Comparison of ENCODE assay signal across 16 cellular contexts in genomic region chr6:25301358-25301757, GRCh38. TPM values are rescaled to one million over a fixed set of nuclear protein-coding genes. Genes with fewer than 3 reads are reported as not detected.
DNase-seq lines count a peak whose midpoint lies in the region; ATAC-seq, FAIRE-seq and TF ChIP-seq lines count a peak whose summit lies in the region.
"Had no signal": no experiment of that assay in that cellular context is flagged by ENCODE, and none has a peak within 500 bp of the region (broad histone marks: within the 10 kb centered on the region; RNA-seq: fewer than 3 reads in every experiment).

No MANE protein-coding gene starts in this region.

- H3K4me2 ChIP-seq in OCI-LY1 (ENCODE audit: low read length), result peak overlapping the region; percentile 5; the same call in 1 of the 2 replicates

- H3K36me3 ChIP-seq in OCI-LY1 (ENCODE audit: insufficient read depth, low read length) (no peaks in the 10 kb centered on the region), lower lobe of right lung (no peaks in the 10 kb centered on the region)
- H3K36me3 ChIP-seq: pancreas had no signal

- H3F3A ChIP-seq in OCI-LY1 (ENCODE audit: insufficient read depth, low read length), result no peaks in the 10 kb centered on the region; the same call in 1 of the 2 replicates

- no peak overlapping the region for H3K27ac Mint-ChIP-seq in activated T-helper 1 cell treated with anti-CD3 and anti-CD28 coated beads, Interleukin-12 subunit alpha, Interleukin-12 subunit beta, Interleukin-2, Interleukin-4 antibody, amounts not matched to agents 30 ng/mL and 10 ng/mL and 1 ng/mL, durations not matched to agents 14 hours and 24 hours and 36 hours
- H3K27ac Mint-ChIP-seq: activated CD8-positive, alpha-beta T cell treated with anti-CD3 and anti-CD28 coated beads for 36 hours; activated naive CD4-positive, alpha-beta T cell treated with anti-CD3 and anti-CD28 coated beads, Interleukin-2, amount 50 U/mL, for 24 hours; stimulated activated effector memory CD8-positive, alpha-beta T cell treated with anti-CD3 and anti-CD28 coated beads, Interleukin-12 subunit alpha, Interleukin-12 subunit beta, amount 100 ng/mL, for 72 hours had no signal

- H3K4me3 ChIP-seq in OCI-LY1 (ENCODE audit: low read depth, low read length, poor library complexity, severe bottlenecking) (no peak overlapping the region), lower lobe of right lung (no peak overlapping the region)
- H3K4me3 ChIP-seq: pancreas had no signal

- H3K27ac ChIP-seq in OCI-LY1 (ENCODE audit: low read depth, low read length, poor library complexity, severe bottlenecking) (no peak overlapping the region), lower lobe of right lung (peak overlapping the region; percentile 41)
- H3K27ac ChIP-seq: pancreas had no signal

- peak; percentile 49 for ATAC-seq in HG03097 (IDR thresholded peaks at IDR 0.05; ENCODE audit: low FRiP score, unreplicated experiment)
- peak in 1 of 2 donors; percentile 48 for ATAC-seq in lower lobe of right lung
- no peak for ATAC-seq in GM21529 (IDR thresholded peaks at IDR 0.05; ENCODE audit: unreplicated experiment)
- ATAC-seq: activated CD8-positive, alpha-beta T cell treated with anti-CD3 and anti-CD28 coated beads for 36 hours; esophagus mucosa; stimulated activated effector memory CD8-positive, alpha-beta T cell treated with anti-CD3 and anti-CD28 coated beads, Interleukin-12 subunit alpha, Interleukin-12 subunit beta, amount 100 ng/mL, for 72 hours had no signal

- no peak for TF ChIP-seq POLR2A in GM12891 (IDR thresholded peaks at IDR 0.05; ENCODE audit: low read depth, low read length)
- no peak for TF ChIP-seq POLR2A in H54 (IDR thresholded peaks at IDR 0.05; ENCODE audit: low read depth, low read length)

- H3K9ac ChIP-seq in OCI-LY1 (ENCODE audit: low read length), result no peak overlapping the region

- H4K20me1 ChIP-seq in OCI-LY1 (ENCODE audit: insufficient read depth, low read length), result peaks cover 7% of the 10 kb centered on the region; the same call in 1 of the 2 replicates

- H2AFZ ChIP-seq in OCI-LY1 (ENCODE audit: low read length), result no peak overlapping the region

- no peaks in the 10 kb centered on the region for H3K9me3 Mint-ChIP-seq in activated T-helper 1 cell treated with anti-CD3 and anti-CD28 coated beads, Interleukin-12 subunit alpha, Interleukin-12 subunit beta, Interleukin-2, Interleukin-4 antibody, amounts not matched to agents 30 ng/mL and 10 ng/mL and 1 ng/mL, durations not matched to agents 14 hours and 24 hours and 36 hours
- H3K9me3 Mint-ChIP-seq: activated CD8-positive, alpha-beta T cell treated with anti-CD3 and anti-CD28 coated beads for 36 hours; activated naive CD4-positive, alpha-beta T cell treated with anti-CD3 and anti-CD28 coated beads, Interleukin-2, amount 50 U/mL, for 24 hours; stimulated activated effector memory CD8-positive, alpha-beta T cell treated with anti-CD3 and anti-CD28 coated beads, Interleukin-12 subunit alpha, Interleukin-12 subunit beta, amount 100 ng/mL, for 72 hours had no signal

- no peaks in the 10 kb centered on the region for H3K9me2 ChIP-seq in OCI-LY1 (ENCODE audit: low read depth, low read length)

- intact Hi-C loops in lower lobe of right lung (cut with DNase I), result no loop called here
- intact Hi-C loops in activated T-helper 1 cell treated with anti-CD3 and anti-CD28 coated beads, Interleukin-12 subunit alpha, Interleukin-12 subunit beta, Interleukin-2, Interleukin-4 antibody, amounts not matched to agents 30 ng/mL and 10 ng/mL and 1 ng/mL, durations not matched to agents 14 hours and 24 hours and 36 hours (cut with micrococcal nuclease), result no loop called here

- FAIRE-seq in GM12891 (lab: Jason Lieb, UNC), result no peak
- FAIRE-seq in H54 (lab: Jason Lieb, UNC), result no peak
- FAIRE-seq: pancreas had no signal

- H3K4me3 Mint-ChIP-seq in activated T-helper 1 cell treated with anti-CD3 and anti-CD28 coated beads, Interleukin-12 subunit alpha, Interleukin-12 subunit beta, Interleukin-2, Interleukin-4 antibody, amounts not matched to agents 30 ng/mL and 10 ng/mL and 1 ng/mL, durations not matched to agents 14 hours and 24 hours and 36 hours, result no peak overlapping the region
- H3K4me3 Mint-ChIP-seq: activated CD8-positive, alpha-beta T cell treated with anti-CD3 and anti-CD28 coated beads for 36 hours; activated naive CD4-positive, alpha-beta T cell treated with anti-CD3 and anti-CD28 coated beads, Interleukin-2, amount 50 U/mL, for 24 hours; stimulated activated effector memory CD8-positive, alpha-beta T cell treated with anti-CD3 and anti-CD28 coated beads, Interleukin-12 subunit alpha, Interleukin-12 subunit beta, amount 100 ng/mL, for 72 hours had no signal

- H3K9me3 ChIP-seq in OCI-LY1 (ENCODE audit: low read length) (no peaks in the 10 kb centered on the region), lower lobe of right lung (no peaks in the 10 kb centered on the region)
- H3K9me3 ChIP-seq: pancreas had no signal

- TF ChIP-seq CTCF in OCI-LY1 (IDR thresholded peaks at IDR 0.05; ENCODE audit: low read length), result no peak
- no peak for TF ChIP-seq CTCF in lower lobe of right lung (IDR thresholded peaks at IDR 0.05)

- H3K4me1 ChIP-seq in OCI-LY1 (ENCODE audit: insufficient read depth, low read length, severe bottlenecking) (peaks cover 52% of the 10 kb centered on the region), lower lobe of right lung (peaks cover 70% of the 10 kb centered on the region)

- H3K27me3 ChIP-seq in OCI-LY1 (ENCODE audit: insufficient read depth, low read length) (no peaks in the 10 kb centered on the region), lower lobe of right lung (ENCODE audit: low read depth) (no peaks in the 10 kb centered on the region)
- H3K27me3 ChIP-seq: pancreas had no signal

- peaks cover 3% of the 10 kb centered on the region for H3K27me3 Mint-ChIP-seq in activated T-helper 1 cell treated with anti-CD3 and anti-CD28 coated beads, Interleukin-12 subunit alpha, Interleukin-12 subunit beta, Interleukin-2, Interleukin-4 antibody, amounts not matched to agents 30 ng/mL and 10 ng/mL and 1 ng/mL, durations not matched to agents 14 hours and 24 hours and 36 hours (ENCODE audit: insufficient read depth)
- H3K27me3 Mint-ChIP-seq: activated CD8-positive, alpha-beta T cell treated with anti-CD3 and anti-CD28 coated beads for 36 hours; activated naive CD4-positive, alpha-beta T cell treated with anti-CD3 and anti-CD28 coated beads, Interleukin-2, amount 50 U/mL, for 24 hours had no signal

- H3K36me3 Mint-ChIP-seq in activated T-helper 1 cell treated with anti-CD3 and anti-CD28 coated beads, Interleukin-12 subunit alpha, Interleukin-12 subunit beta, Interleukin-2, Interleukin-4 antibody, amounts not matched to agents 30 ng/mL and 10 ng/mL and 1 ng/mL, durations not matched to agents 14 hours and 24 hours and 36 hours (ENCODE audit: low read depth), result no peaks in the 10 kb centered on the region
- H3K36me3 Mint-ChIP-seq: activated naive CD4-positive, alpha-beta T cell treated with anti-CD3 and anti-CD28 coated beads, Interleukin-2, amount 50 U/mL, for 24 hours; stimulated activated effector memory CD8-positive, alpha-beta T cell treated with anti-CD3 and anti-CD28 coated beads, Interleukin-12 subunit alpha, Interleukin-12 subunit beta, amount 100 ng/mL, for 72 hours had no signal

- no peak for DNase-seq in GM12891 (ENCODE audit: insufficient read length, low spot score)
- no peak for DNase-seq in lower lobe of right lung
- DNase-seq in NCI-H526 (lab: John Stamatoyannopoulos, UW), result no peak
- no peak for DNase-seq in activated T-helper 1 cell treated with anti-CD3 and anti-CD28 coated beads, Interleukin-12 subunit alpha, Interleukin-12 subunit beta, Interleukin-2, Interleukin-4 antibody, amounts not matched to agents 30 ng/mL and 10 ng/mL and 1 ng/mL, durations not matched to agents 14 hours and 24 hours and 36 hours (ENCODE audit: low spot score)
- DNase-seq in H54 (ENCODE audit: insufficient read length, low spot score), result no peak
- DNase-seq: activated CD8-positive, alpha-beta T cell treated with anti-CD3 and anti-CD28 coated beads for 36 hours; mammary epithelial cell; NCI-H1092; NCI-H526 treated with DMSO at 0.1 percent for 48 hours; pancreas had no signal

- H3K79me2 ChIP-seq in OCI-LY1 (ENCODE audit: insufficient read depth, low read length), result peaks cover 27% of the 10 kb centered on the region; the same call in 1 of the 2 replicates

- no peaks in the 10 kb centered on the region for H3K4me1 Mint-ChIP-seq in activated T-helper 1 cell treated with anti-CD3 and anti-CD28 coated beads, Interleukin-12 subunit alpha, Interleukin-12 subunit beta, Interleukin-2, Interleukin-4 antibody, amounts not matched to agents 30 ng/mL and 10 ng/mL and 1 ng/mL, durations not matched to agents 14 hours and 24 hours and 36 hours (ENCODE audit: low read depth)
- H3K4me1 Mint-ChIP-seq: stimulated activated effector memory CD8-positive, alpha-beta T cell treated with anti-CD3 and anti-CD28 coated beads, Interleukin-12 subunit alpha, Interleukin-12 subunit beta, amount 100 ng/mL, for 72 hours had no signal

TF ChIP-seq in GM12891, 5 proteins besides CTCF, POLR2A, EP300 and RAD21:
- TF ChIP-seq POU2F2 (IDR thresholded peaks at IDR 0.05; ENCODE audit: low read depth, low read length), result no peak
- TF ChIP-seq TAF1 (IDR thresholded peaks at IDR 0.05; ENCODE audit: low read depth, low read length), result no peak
- TF ChIP-seq POLR2AphosphoS5 (IDR thresholded peaks at IDR 0.05; ENCODE audit: low read depth, low read length), result no peak
- 0 out of 2 replicates have a peak, but pooled peaks have one; percentile 16 for TF ChIP-seq SPI1 (IDR thresholded peaks at IDR 0.05; ENCODE audit: low read depth, low read length)
- TF ChIP-seq PAX5 (IDR thresholded peaks at IDR 0.05; ENCODE audit: insufficient read depth, low read length, severe bottlenecking), result no peak

RNA-seq across cellular contexts. Expression of gene CARMIL1, which starts 22.2 kb away (rescaled TPM):
- polyA plus RNA-seq in GM12891 (2012; ENCODE audit: low read depth, missing spikeins), result 0.26 TPM
- 30.4 TPM for total RNA-seq in lower lobe of right lung
- 1.7 and 1.9 TPM in 2 replicates for total RNA-seq in activated T-helper 1 cell treated with anti-CD3 and anti-CD28 coated beads, Interleukin-12 subunit alpha, Interleukin-12 subunit beta, Interleukin-2, Interleukin-4 antibody, amounts not matched to agents 30 ng/mL and 10 ng/mL and 1 ng/mL, durations not matched to agents 14 hours and 24 hours and 36 hours

Comparison
In these comparisons a context has a peak if more than half of its experiments do, and no peak if none do; other contexts are left out.
1. RNA of gene CARMIL1, which starts 22.2 kb away (total RNA-seq): 30.4 TPM in lower lobe of right lung (single experiment); 1.7 to 1.9 TPM in activated T-helper 1 cell treated with anti-CD3 and anti-CD28 coated beads, Interleukin-12 subunit alpha, Interleukin-12 subunit beta, Interleukin-2, Interleukin-4 antibody, amounts not matched to agents 30 ng/mL and 10 ng/mL and 1 ng/mL, durations not matched to agents 14 hours and 24 hours and 36 hours; every median in the first group is over 10 times any median in the second.